Comparison of ENCODE assay signal across 22 cellular contexts in genomic region chr9:11257992-11258391, GRCh38.
"Had no signal": no experiment of that assay in that cellular context is flagged by ENCODE, and none has a peak within 500 bp of the region (broad histone marks: within the 10 kb centered on the region; RNA-seq: fewer than 3 reads in every experiment).

No MANE protein-coding gene starts in this region.

- ATAC-seq: effector memory CD8-positive, alpha-beta T cell; heart right ventricle; left lung; natural killer cell; stimulated activated effector memory CD8-positive, alpha-beta T cell treated with anti-CD3 and anti-CD28 coated beads, Interleukin-12 subunit alpha, Interleukin-12 subunit beta, amount 100 ng/mL, for 72 hours had no signal

- H3K9ac ChIP-seq: parathyroid adenoma had no signal

- H3K79me2 ChIP-seq: parathyroid adenoma had no signal

- H3K36me3 ChIP-seq: esophagus squamous epithelium, heart right ventricle, left lung, prostate gland, right atrium auricular region, stomach, thyroid gland, vagina had no signal

- H3K4me3 ChIP-seq: esophagus squamous epithelium, heart right ventricle, left lung, prostate gland, right atrium auricular region, skin epidermis, stomach, thyroid gland, vagina had no signal

- H3K27me3 ChIP-seq: esophagus squamous epithelium, heart right ventricle, left lung, right atrium auricular region, stomach, thyroid gland, vagina had no signal

- H3K9me3 ChIP-seq: esophagus squamous epithelium, prostate gland, right atrium auricular region, thyroid gland, vagina had no signal

- H3K4me1 ChIP-seq: esophagus squamous epithelium, heart right ventricle, left lung, parathyroid adenoma, prostate gland, right atrium auricular region, stomach, thyroid gland, vagina had no signal

- DNase-seq: cerebellar nuclear complex; cortex of kidney; effector memory CD8-positive, alpha-beta T cell; erythroblast; esophagus squamous epithelium; foreskin melanocyte; glutamatergic neuron; heart right ventricle; kidney; left lung; natural killer cell; stimulated activated CD4-positive, alpha-beta T cell treated with anti-CD3 and anti-CD28 coated beads, Interleukin-1b, Interleukin-23, amount 100 ng/mL, for 48 hours; stimulated activated CD4-positive, alpha-beta T cell treated with anti-CD3 and anti-CD28 coated beads, Interleukin-4, amount 100 ng/mL, for 1 hour; stimulated activated naive CD4-positive, alpha-beta T cell treated with Interleukin-2 at 50 U/mL for 16 hours; stomach; thyroid gland had no signal

- H2AFZ ChIP-seq: parathyroid adenoma had no signal

- H3K27ac ChIP-seq: esophagus squamous epithelium, heart right ventricle, left lung, parathyroid adenoma, prostate gland, right atrium auricular region, skin epidermis, stomach, thyroid gland, vagina had no signal
